8 cellular contexts compared by ENCODE assay signal in genomic region chr1:235888119-235888643, GRCh38. TPM values are rescaled to one million over a fixed set of nuclear protein-coding genes. Genes with fewer than 3 reads are reported as not detected.
DNase-seq lines count a peak whose midpoint lies in the region; ATAC-seq and TF ChIP-seq lines count a peak whose summit lies in the region.

No MANE protein-coding gene starts in this region.

- no peaks in the 10 kb centered on the region for H3K36me3 ChIP-seq in CD8-positive, alpha-beta memory T cell (ENCODE audit: insufficient read depth, low read length)
- no peaks in the 10 kb centered on the region for H3K36me3 ChIP-seq in neural progenitor cell

- no peaks in the 10 kb centered on the region for H3K9me3 Mint-ChIP-seq in CD8-positive, alpha-beta memory T cell
- peaks cover 2% of the 10 kb centered on the region for H3K9me3 Mint-ChIP-seq in neural progenitor cell

- peaks cover 39 to 54% (median 43%) of the 10 kb centered on the region in 3 donors for H3K4me1 Mint-ChIP-seq in CD8-positive, alpha-beta memory T cell
- no peaks in the 10 kb centered on the region for H3K4me1 Mint-ChIP-seq in neural progenitor cell

- no peak for TF ChIP-seq CTCF in neural progenitor cell (IDR thresholded peaks at IDR 0.05)

- no peak overlapping the region for H3K4me2 ChIP-seq in neural progenitor cell

- no peak overlapping the region for H2AFZ ChIP-seq in neural progenitor cell (replicated peaks)

- H3K4me3 Mint-ChIP-seq in CD8-positive, alpha-beta memory T cell = peak overlapping the region; percentile 67 to 93 (median 86)
- H3K4me3 Mint-ChIP-seq in neural progenitor cell = no peak overlapping the region

- no peak overlapping the region for H3K9ac ChIP-seq in neural progenitor cell

- ATAC-seq in GM21528 (IDR thresholded peaks at IDR 0.05; ENCODE audit: low FRiP score, unreplicated experiment) = peak; percentile 90

- POLR2A ChIA-PET in CD8-positive, alpha-beta memory T cell (lab: Charles Lee) = interaction anchor here (0.6 kb wide), 1 partner anchor 267 kb away, joined by 4 read pairs; no protein-coding TSS in a partner anchor

- H3K4me3 ChIP-seq in CD8-positive, alpha-beta memory T cell (ENCODE audit: low read length) = peak overlapping the region; percentile 59
- H3K4me3 ChIP-seq in neural progenitor cell = no peak overlapping the region

- peaks cover 34% of the 10 kb centered on the region for H3K4me1 ChIP-seq in CD8-positive, alpha-beta memory T cell (ENCODE audit: insufficient read depth, low read length)
- H3K4me1 ChIP-seq in neural progenitor cell = no peaks in the 10 kb centered on the region

- H3K36me3 Mint-ChIP-seq in CD8-positive, alpha-beta memory T cell = peaks cover 0 to 2% (median 0%) of the 10 kb centered on the region in 3 donors
- no peaks in the 10 kb centered on the region for H3K36me3 Mint-ChIP-seq in neural progenitor cell

- no peaks in the 10 kb centered on the region for H4K20me1 ChIP-seq in neural progenitor cell (ENCODE audit: low read depth)

- no peaks in the 10 kb centered on the region for H3K9me3 ChIP-seq in CD8-positive, alpha-beta memory T cell (ENCODE audit: low read length)
- no peaks in the 10 kb centered on the region for H3K9me3 ChIP-seq in neural progenitor cell (ENCODE audit: low read depth)

- no peaks in the 10 kb centered on the region for H3K27me3 ChIP-seq in CD8-positive, alpha-beta memory T cell (ENCODE audit: insufficient read depth, low read length, poor library complexity, severe bottlenecking)
- no peaks in the 10 kb centered on the region for H3K27me3 ChIP-seq in neural progenitor cell

- CTCF ChIA-PET in CD8-positive, alpha-beta memory T cell (lab: Charles Lee) = interaction anchor here (1.1 to 1.7 kb wide), 5 partner anchors 19 to 84 kb away, joined by 3 to 7 read pairs (median 4); no protein-coding TSS in a partner anchor

- DNase-seq in CD8-positive, alpha-beta memory T cell = peak; percentile 14 to 75 (median 26)
- DNase-seq in MV-4-11 (lab: John Stamatoyannopoulos, UW) (peak; percentile 84), NCI-H1694 (lab: John Stamatoyannopoulos, UW) (no peak), T1000 (lab: John Stamatoyannopoulos, UW) (no peak), NCI-H2029 treated with DMSO at 0.1 percent for 48 hours (lab: John Stamatoyannopoulos, UW) (no peak), neural progenitor cell (ENCODE audit: low spot score) (no peak)
- DNase-seq in central memory CD4-positive, alpha-beta T cell = peak; percentile 42

- H3K27me3 Mint-ChIP-seq in CD8-positive, alpha-beta memory T cell = no peaks in the 10 kb centered on the region
- peaks cover 2% of the 10 kb centered on the region for H3K27me3 Mint-ChIP-seq in neural progenitor cell (ENCODE audit: insufficient read depth, low read depth)

- no peaks in the 10 kb centered on the region for H3K79me2 ChIP-seq in neural progenitor cell (ENCODE audit: low read depth)

- no peaks in the 10 kb centered on the region for H3F3A ChIP-seq in neural progenitor cell (ENCODE audit: low read depth)

- peak overlapping the region; percentile 48 for H3K27ac ChIP-seq in CD8-positive, alpha-beta memory T cell (ENCODE audit: low read depth, low read length)
- no peak overlapping the region for H3K27ac ChIP-seq in neural progenitor cell

- peak overlapping the region; percentile 96 to 99 (median 98) for H3K27ac Mint-ChIP-seq in CD8-positive, alpha-beta memory T cell
- no peak overlapping the region for H3K27ac Mint-ChIP-seq in neural progenitor cell

RNA-seq across cellular contexts. Expression of gene LYST, which starts 21.5 kb away (rescaled TPM):
- 10 to 100 TPM; 76.9 to 79.9 TPM for total RNA-seq in CD8-positive, alpha-beta memory T cell
- polyA plus RNA-seq in CD8-positive, alpha-beta memory T cell = 24.1 TPM
- 0.82 and 1.5 TPM in 2 replicates for total RNA-seq in neural progenitor cell (ENCODE audit: low replicate concordance)

Comparison
In these comparisons a context has a peak if more than half of its experiments do, and no peak if none do; other contexts are left out.
1. DNase-seq: peak in CD8-positive, alpha-beta memory T cell (5 of 5), MV-4-11 (single experiment) and central memory CD4-positive, alpha-beta T cell (single experiment); none in NCI-H1694 (single experiment), T1000 (single experiment), NCI-H2029 treated with DMSO at 0.1 percent for 48 hours (single experiment) and neural progenitor cell (single experiment).
2. RNA of gene LYST, which starts 21.5 kb away (total RNA-seq): 76.9 to 79.9 TPM in CD8-positive, alpha-beta memory T cell; 0.82 to 1.5 TPM in neural progenitor cell; every median in the first group is over 10 times any median in the second.